ENCODE assay signal across 21 cellular contexts in the genomic region with DNA sequence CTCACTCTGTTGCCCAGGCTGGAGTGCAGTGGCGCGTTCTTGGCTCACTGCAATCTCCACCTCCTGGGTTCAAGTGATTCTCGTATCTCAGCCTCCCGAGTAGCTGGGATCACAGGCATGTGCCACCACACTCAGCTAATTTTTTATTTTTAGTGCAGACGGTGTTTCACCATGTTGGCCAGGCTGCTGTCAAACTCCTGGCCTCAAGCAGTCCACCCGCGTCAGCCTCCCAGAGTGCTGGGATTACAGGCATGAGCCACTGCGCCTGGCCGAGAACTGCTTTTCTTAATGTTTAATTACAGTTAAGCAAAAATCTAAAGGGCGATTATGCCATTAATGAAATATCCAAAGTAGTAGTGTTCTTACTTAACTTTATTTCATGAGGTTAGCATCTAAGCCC.
"Had no signal": no experiment of that assay in that cellular context is flagged by ENCODE, and none has a peak within 500 bp of the region (broad histone marks: within the 10 kb centered on the region; RNA-seq: fewer than 3 reads in every experiment).

No MANE protein-coding gene starts in this region.

- H3K27ac Mint-ChIP-seq: immature natural killer cell, mesothelial cell of epicardium had no signal

- H3K9me3 ChIP-seq: esophagus muscularis mucosa, gastroesophageal sphincter, left ventricle myocardium inferior, lower lobe of right lung, mucosa of descending colon had no signal

- H3K4me1 Mint-ChIP-seq: mesothelial cell of epicardium had no signal

- H3K4me1 ChIP-seq: esophagus muscularis mucosa, foreskin keratinocyte, gastroesophageal sphincter, lower lobe of right lung had no signal

- DNase-seq: dermis blood vessel endothelial cell; dorsolateral prefrontal cortex; effector CD4-positive, alpha-beta T cell; effector memory CD4-positive, alpha-beta T cell; hypothalamus; immature natural killer cell; islet precursor cell; kidney; kidney glomerular epithelial cell; left colon; left ventricle myocardium inferior; lower lobe of right lung; mesenchymal stem cell; mucosa of descending colon had no signal

- H3K9me3 Mint-ChIP-seq: immature natural killer cell, mesothelial cell of epicardium had no signal

- H3K27ac ChIP-seq: coronary artery, esophagus muscularis mucosa, foreskin keratinocyte, gastroesophageal sphincter, hepatocyte, left ventricle myocardium inferior, lower lobe of right lung had no signal

- H3K4me3 ChIP-seq: coronary artery, dorsolateral prefrontal cortex, esophagus muscularis mucosa, gastroesophageal sphincter, hepatocyte, left ventricle myocardium inferior, lower lobe of right lung, mucosa of descending colon had no signal

- H3K27me3 ChIP-seq: dorsolateral prefrontal cortex, esophagus muscularis mucosa, foreskin keratinocyte, gastroesophageal sphincter, hepatocyte had no signal

- H3K4me3 Mint-ChIP-seq: immature natural killer cell, mesothelial cell of epicardium had no signal

- ATAC-seq: foreskin keratinocyte, gastroesophageal sphincter, left colon, left lobe of liver, lower lobe of right lung, mucosa of descending colon had no signal
